9 cellular contexts compared by ENCODE assay signal in genomic region chr3:134852893-134853351, GRCh38. TPM values are rescaled to one million over a fixed set of nuclear protein-coding genes. Genes with fewer than 3 reads are reported as not detected.
A peak's percentile ranks its signal among the peaks of the same experiment; 100 is the strongest.
DNase-seq lines count a peak whose midpoint lies in the region; ATAC-seq and TF ChIP-seq lines count a peak whose summit lies in the region.
"Had no signal": no experiment of that assay in that cellular context is flagged by ENCODE, and none has a peak within 500 bp of the region (broad histone marks: within the 10 kb centered on the region; RNA-seq: fewer than 3 reads in every experiment).

No MANE protein-coding gene starts in this region.

- H3K4me3 ChIP-seq in A673 (ENCODE audit: low read depth, low read length, poor library complexity, severe bottlenecking) = no peak overlapping the region

- no peak overlapping the region for H3K27ac Mint-ChIP-seq in effector memory CD8-positive, alpha-beta T cell
- H3K27ac Mint-ChIP-seq in type B pancreatic cell = no peak overlapping the region

- no peak overlapping the region for H3K4me3 Mint-ChIP-seq in effector memory CD8-positive, alpha-beta T cell
- H3K4me3 Mint-ChIP-seq in type B pancreatic cell = no peak overlapping the region

- ATAC-seq in GM18511 (IDR thresholded peaks at IDR 0.05; ENCODE audit: unreplicated experiment) = peak; percentile 96
- ATAC-seq in GM21423 (IDR thresholded peaks at IDR 0.05; ENCODE audit: unreplicated experiment) = peak; percentile 94
- ATAC-seq in HG03460 (IDR thresholded peaks at IDR 0.05; ENCODE audit: unreplicated experiment) = peak; percentile 92
- ATAC-seq in effector memory CD8-positive, alpha-beta T cell (replicated peaks) = peak; percentile 43

- H3K36me3 ChIP-seq in A673 (ENCODE audit: insufficient read depth, low read length, poor library complexity, severe bottlenecking) = no peaks in the 10 kb centered on the region

- no peak for DNase-seq in effector memory CD8-positive, alpha-beta T cell
- DNase-seq in A673 (ENCODE audit: low spot score) (no peak), type B pancreatic cell (ENCODE audit: extremely low spot score, unreplicated experiment) (no peak), posterior cingulate gyrus (no peak)
- no peak for DNase-seq in stimulated activated CD4-positive, alpha-beta T cell treated with anti-CD3 and anti-CD28 coated beads, Interleukin-12 subunit alpha, Interleukin-12 subunit beta, amount 100 ng/mL, for 4 hours

- peaks cover 2 to 5% of the 10 kb centered on the region in 2 donors for H3K4me1 Mint-ChIP-seq in effector memory CD8-positive, alpha-beta T cell (ENCODE audit: low read depth in 2 of 2)
- H3K4me1 Mint-ChIP-seq in type B pancreatic cell (ENCODE audit: unreplicated experiment) = no peaks in the 10 kb centered on the region

- POLR2A ChIA-PET in A673 (lab: Charles Lee; ENCODE audit: low non-redundant PET) = no interaction called here

- no TSS peak for BruUV-seq in A673 (replicated peaks; lab: Mats Ljungman, UMichigan)

- no peak overlapping the region for H3K27ac ChIP-seq in A673 (ENCODE audit: low read depth, low read length, poor library complexity, severe bottlenecking)

- H3K9me3 Mint-ChIP-seq in effector memory CD8-positive, alpha-beta T cell = no peaks in the 10 kb centered on the region
- no peaks in the 10 kb centered on the region for H3K9me3 Mint-ChIP-seq in type B pancreatic cell

- CTCF ChIA-PET in A673 (lab: Charles Lee) = interaction anchor here (0.6 kb wide), 1 partner anchor 859 kb away, joined by 3 read pairs; no protein-coding TSS in a partner anchor

- no peaks in the 10 kb centered on the region for H3K4me1 ChIP-seq in A673 (ENCODE audit: insufficient read depth, low read length, poor library complexity, severe bottlenecking)

- H3K27me3 ChIP-seq in A673 (replicated peaks; ENCODE audit: insufficient read depth, low read depth, low read length, poor library complexity) = peaks cover 18% of the 10 kb centered on the region

- no peaks in the 10 kb centered on the region for H3K36me3 Mint-ChIP-seq in effector memory CD8-positive, alpha-beta T cell (ENCODE audit: insufficient read depth)
- no peaks in the 10 kb centered on the region for H3K36me3 Mint-ChIP-seq in type B pancreatic cell

- no peaks in the 10 kb centered on the region for H3K9me3 ChIP-seq in A673 (ENCODE audit: low read depth, low read length, poor library complexity, severe bottlenecking)

- intact Hi-C loops in A673 (cut with micrococcal nuclease; ENCODE audit: unreplicated experiment) (no loop called here), posterior cingulate gyrus (cut with DNase I) (no loop called here)

- no peaks in the 10 kb centered on the region for H3K27me3 Mint-ChIP-seq in effector memory CD8-positive, alpha-beta T cell
- peaks cover 50% of the 10 kb centered on the region for H3K27me3 Mint-ChIP-seq in type B pancreatic cell

- TF ChIP-seq CTCF in A673 (conservative IDR thresholded peaks at IDR 0.05; ENCODE audit: low read depth, low read length) (no peak), type B pancreatic cell (conservative IDR thresholded peaks at IDR 0.05) (no peak)

RNA-seq across cellular contexts. Expression of gene EPHB1, which starts 57.9 kb away (rescaled TPM):
- 0.11 and 0.61 TPM in 2 replicates for total RNA-seq in A673 (2021)
- 1.8 and 9.1 TPM in 2 replicates for total RNA-seq in type B pancreatic cell (ENCODE audit: low replicate concordance)
- total RNA-seq: HT-29 had no signal

Comparison
In these comparisons a context has a peak if more than half of its experiments do, and no peak if none do; other contexts are left out.
1. ATAC-seq: peak in every context shown above with its lines; median percentile 96 in GM18511; 94 in GM21423; 92 in HG03460; 43 in effector memory CD8-positive, alpha-beta T cell.